ENCODE assay signal across 1 cellular context in the genomic region with DNA sequence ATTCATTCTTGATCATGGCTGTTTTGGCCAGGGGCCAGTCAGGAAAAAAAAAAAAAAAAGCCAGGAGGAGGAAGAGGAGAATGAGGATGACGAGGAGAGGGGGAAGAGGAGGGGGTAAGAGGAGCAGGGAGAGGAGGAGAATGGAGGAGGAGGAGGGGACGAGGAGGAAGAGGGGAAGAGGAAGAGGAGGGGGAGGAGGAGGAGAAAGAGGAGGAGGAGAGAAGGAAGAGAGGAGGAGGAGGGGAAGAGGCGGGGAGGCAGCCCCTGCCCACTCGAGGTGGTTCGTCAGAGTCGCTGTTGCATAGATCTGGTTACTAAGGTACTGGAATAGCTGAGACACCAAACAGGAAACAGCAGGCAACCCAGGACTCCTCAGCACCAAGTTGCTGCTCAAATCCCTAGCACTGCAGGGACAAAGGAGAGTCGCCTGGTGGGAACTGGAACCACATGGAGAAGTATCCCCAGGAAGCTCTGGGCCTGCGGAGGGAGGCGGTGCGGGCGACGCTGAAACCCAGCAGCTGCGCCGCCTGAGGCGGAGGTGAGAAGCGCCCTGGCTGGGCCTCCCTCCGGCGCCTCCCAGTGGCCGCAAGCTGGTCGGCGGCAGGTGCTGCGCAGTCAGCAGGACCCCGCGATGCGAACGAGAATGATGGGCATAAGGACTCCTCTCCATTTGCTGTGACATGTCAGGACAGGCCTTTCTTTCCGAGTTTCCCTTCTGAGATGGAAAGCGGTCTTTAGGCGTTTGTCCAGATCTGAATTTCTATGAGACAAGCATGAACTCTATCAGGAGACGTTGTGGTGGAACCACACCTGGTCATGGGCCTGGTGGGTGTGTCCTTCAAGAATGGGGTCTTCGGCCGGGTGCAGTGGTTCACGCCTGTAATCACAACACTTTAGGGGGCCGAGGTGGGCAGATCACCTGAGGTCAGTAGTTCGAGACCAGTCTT.
TF ChIP-seq lines count a peak whose summit lies in the region.

No MANE protein-coding gene starts in this region.

TF ChIP-seq in K562, 482 proteins besides CTCF, POLR2A, EP300 and RAD21 (continued from another document and continues in another):
- TF ChIP-seq NUFIP1 (IDR thresholded peaks at IDR 0.05; ENCODE audit: partially characterized antibody), result no peak
- no peak for TF ChIP-seq SP1 (CRISPR knock-in tag; IDR thresholded peaks at IDR 0.05)
- TF ChIP-seq CTBP1 (IDR thresholded peaks at IDR 0.05; ENCODE audit: borderline replicate concordance), result peak; percentile 85
- TF ChIP-seq, protein P1, sequence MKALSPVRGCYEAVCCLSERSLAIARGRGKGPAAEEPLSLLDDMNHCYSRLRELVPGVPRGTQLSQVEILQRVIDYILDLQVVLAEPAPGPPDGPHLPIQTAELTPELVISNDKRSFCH (CRISPR knock-in tag; IDR thresholded peaks at IDR 0.05), result no peak
- TF ChIP-seq, protein P1 (tag; IDR thresholded peaks at IDR 0.05), result no peak
- 0 out of 2 replicates have a peak, but pooled peaks have one; percentile 43 for TF ChIP-seq EHMT2 (IDR thresholded peaks at IDR 0.05)
- TF ChIP-seq NR4A1 (CRISPR knock-in tag; IDR thresholded peaks at IDR 0.05), result no peak
- TF ChIP-seq NR4A1 (tag; IDR thresholded peaks at IDR 0.05), result 0 out of 2 replicates have a peak, but pooled peaks have one; percentile 33
- peak; percentile 30; the same call in 1 of the 2 replicates for TF ChIP-seq ESRRA (IDR thresholded peaks at IDR 0.05; ENCODE audit: borderline replicate concordance, low read depth)
- peak; percentile 80; the same call in 1 of the 2 replicates for TF ChIP-seq FOXP1 (CRISPR knock-in tag; IDR thresholded peaks at IDR 0.05)
- TF ChIP-seq NCOA4 (IDR thresholded peaks at IDR 0.05; ENCODE audit: partially characterized antibody), result no peak
- TF ChIP-seq POLR3A (IDR thresholded peaks at IDR 0.05; ENCODE audit: borderline replicate concordance, extremely low read depth, insufficient read depth, insufficient read length), result no peak
- no peak for TF ChIP-seq KDM4B (IDR thresholded peaks at IDR 0.05; ENCODE audit: borderline replicate concordance in 2 of 2, low read depth in 1 of 2)
- TF ChIP-seq RCOR1 (IDR thresholded peaks at IDR 0.05; ENCODE audit: borderline replicate concordance in 1 of 2, low read depth in 2 of 2, low read length in 2 of 2), result peak in 1 of 2 experiments; percentile 75; a peak in 2 of 4 replicates
- no peak for TF ChIP-seq NONO (IDR thresholded peaks at IDR 0.05; ENCODE audit: low read depth in 2 of 2, low read length in 1 of 2)
- no peak for TF ChIP-seq ZNF41 (CRISPR knock-in tag; conservative IDR thresholded peaks at IDR 0.05)
- TF ChIP-seq, protein P2, sequence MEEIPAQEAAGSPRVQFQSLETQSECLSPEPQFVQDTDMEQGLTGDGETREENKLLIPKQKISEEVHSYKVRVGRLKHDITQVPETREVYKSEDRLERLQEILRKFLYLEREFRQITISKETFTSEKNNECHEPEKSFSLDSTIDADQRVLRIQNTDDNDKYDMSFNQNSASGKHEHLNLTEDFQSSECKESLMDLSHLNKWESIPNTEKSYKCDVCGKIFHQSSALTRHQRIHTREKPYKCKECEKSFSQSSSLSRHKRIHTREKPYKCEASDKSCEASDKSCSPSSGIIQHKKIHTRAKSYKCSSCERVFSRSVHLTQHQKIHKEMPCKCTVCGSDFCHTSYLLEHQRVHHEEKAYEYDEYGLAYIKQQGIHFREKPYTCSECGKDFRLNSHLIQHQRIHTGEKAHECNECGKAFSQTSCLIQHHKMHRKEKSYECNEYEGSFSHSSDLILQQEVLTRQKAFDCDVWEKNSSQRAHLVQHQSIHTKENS (CRISPR knock-in tag; IDR thresholded peaks at IDR 0.05), result no peak
- no peak for TF ChIP-seq HNRNPUL1 (IDR thresholded peaks at IDR 0.05; ENCODE audit: low read length)
- TF ChIP-seq MYC (IDR thresholded peaks at IDR 0.05; ENCODE audit: low read depth, low read length), result peak; percentile 84
- TF ChIP-seq MYC (CRISPR knock-in tag; IDR thresholded peaks at IDR 0.05; ENCODE audit: borderline replicate concordance, low read depth), result no peak
- TF ChIP-seq ATF1 (CRISPR knock-in tag; IDR thresholded peaks at IDR 0.05), result no peak
- TF ChIP-seq ATF1 (tag; IDR thresholded peaks at IDR 0.05), result peak; percentile 61
- TF ChIP-seq, protein P3, sequence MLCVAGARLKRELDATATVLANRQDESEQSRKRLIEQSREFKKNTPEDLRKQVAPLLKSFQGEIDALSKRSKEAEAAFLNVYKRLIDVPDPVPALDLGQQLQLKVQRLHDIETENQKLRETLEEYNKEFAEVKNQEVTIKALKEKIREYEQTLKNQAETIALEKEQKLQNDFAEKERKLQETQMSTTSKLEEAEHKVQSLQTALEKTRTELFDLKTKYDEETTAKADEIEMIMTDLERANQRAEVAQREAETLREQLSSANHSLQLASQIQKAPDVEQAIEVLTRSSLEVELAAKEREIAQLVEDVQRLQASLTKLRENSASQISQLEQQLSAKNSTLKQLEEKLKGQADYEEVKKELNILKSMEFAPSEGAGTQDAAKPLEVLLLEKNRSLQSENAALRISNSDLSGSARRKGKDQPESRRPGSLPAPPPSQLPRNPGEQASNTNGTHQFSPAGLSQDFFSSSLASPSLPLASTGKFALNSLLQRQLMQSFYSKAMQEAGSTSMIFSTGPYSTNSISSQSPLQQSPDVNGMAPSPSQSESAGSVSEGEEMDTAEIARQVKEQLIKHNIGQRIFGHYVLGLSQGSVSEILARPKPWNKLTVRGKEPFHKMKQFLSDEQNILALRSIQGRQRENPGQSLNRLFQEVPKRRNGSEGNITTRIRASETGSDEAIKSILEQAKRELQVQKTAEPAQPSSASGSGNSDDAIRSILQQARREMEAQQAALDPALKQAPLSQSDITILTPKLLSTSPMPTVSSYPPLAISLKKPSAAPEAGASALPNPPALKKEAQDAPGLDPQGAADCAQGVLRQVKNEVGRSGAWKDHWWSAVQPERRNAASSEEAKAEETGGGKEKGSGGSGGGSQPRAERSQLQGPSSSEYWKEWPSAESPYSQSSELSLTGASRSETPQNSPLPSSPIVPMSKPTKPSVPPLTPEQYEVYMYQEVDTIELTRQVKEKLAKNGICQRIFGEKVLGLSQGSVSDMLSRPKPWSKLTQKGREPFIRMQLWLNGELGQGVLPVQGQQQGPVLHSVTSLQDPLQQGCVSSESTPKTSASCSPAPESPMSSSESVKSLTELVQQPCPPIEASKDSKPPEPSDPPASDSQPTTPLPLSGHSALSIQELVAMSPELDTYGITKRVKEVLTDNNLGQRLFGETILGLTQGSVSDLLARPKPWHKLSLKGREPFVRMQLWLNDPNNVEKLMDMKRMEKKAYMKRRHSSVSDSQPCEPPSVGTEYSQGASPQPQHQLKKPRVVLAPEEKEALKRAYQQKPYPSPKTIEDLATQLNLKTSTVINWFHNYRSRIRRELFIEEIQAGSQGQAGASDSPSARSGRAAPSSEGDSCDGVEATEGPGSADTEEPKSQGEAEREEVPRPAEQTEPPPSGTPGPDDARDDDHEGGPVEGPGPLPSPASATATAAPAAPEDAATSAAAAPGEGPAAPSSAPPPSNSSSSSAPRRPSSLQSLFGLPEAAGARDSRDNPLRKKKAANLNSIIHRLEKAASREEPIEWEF (CRISPR knock-in tag; IDR thresholded peaks at IDR 0.05), result no peak
- TF ChIP-seq, protein P4, sequence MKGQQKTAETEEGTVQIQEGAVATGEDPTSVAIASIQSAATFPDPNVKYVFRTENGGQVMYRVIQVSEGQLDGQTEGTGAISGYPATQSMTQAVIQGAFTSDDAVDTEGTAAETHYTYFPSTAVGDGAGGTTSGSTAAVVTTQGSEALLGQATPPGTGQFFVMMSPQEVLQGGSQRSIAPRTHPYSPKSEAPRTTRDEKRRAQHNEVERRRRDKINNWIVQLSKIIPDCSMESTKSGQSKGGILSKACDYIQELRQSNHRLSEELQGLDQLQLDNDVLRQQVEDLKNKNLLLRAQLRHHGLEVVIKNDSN (CRISPR knock-in tag; IDR thresholded peaks at IDR 0.05), result peak; percentile 23; the same call in 1 of the 2 replicates
- no peak for TF ChIP-seq DDX20 (tag; IDR thresholded peaks at IDR 0.05; ENCODE audit: low read depth)
- TF ChIP-seq HDAC2 (IDR thresholded peaks at IDR 0.05), result 0 out of 2 replicates have a peak, but pooled peaks have one; percentile 33
- no peak for TF ChIP-seq ZNF282 (CRISPR knock-in tag; IDR thresholded peaks at IDR 0.05)
- TF ChIP-seq, protein P5, sequence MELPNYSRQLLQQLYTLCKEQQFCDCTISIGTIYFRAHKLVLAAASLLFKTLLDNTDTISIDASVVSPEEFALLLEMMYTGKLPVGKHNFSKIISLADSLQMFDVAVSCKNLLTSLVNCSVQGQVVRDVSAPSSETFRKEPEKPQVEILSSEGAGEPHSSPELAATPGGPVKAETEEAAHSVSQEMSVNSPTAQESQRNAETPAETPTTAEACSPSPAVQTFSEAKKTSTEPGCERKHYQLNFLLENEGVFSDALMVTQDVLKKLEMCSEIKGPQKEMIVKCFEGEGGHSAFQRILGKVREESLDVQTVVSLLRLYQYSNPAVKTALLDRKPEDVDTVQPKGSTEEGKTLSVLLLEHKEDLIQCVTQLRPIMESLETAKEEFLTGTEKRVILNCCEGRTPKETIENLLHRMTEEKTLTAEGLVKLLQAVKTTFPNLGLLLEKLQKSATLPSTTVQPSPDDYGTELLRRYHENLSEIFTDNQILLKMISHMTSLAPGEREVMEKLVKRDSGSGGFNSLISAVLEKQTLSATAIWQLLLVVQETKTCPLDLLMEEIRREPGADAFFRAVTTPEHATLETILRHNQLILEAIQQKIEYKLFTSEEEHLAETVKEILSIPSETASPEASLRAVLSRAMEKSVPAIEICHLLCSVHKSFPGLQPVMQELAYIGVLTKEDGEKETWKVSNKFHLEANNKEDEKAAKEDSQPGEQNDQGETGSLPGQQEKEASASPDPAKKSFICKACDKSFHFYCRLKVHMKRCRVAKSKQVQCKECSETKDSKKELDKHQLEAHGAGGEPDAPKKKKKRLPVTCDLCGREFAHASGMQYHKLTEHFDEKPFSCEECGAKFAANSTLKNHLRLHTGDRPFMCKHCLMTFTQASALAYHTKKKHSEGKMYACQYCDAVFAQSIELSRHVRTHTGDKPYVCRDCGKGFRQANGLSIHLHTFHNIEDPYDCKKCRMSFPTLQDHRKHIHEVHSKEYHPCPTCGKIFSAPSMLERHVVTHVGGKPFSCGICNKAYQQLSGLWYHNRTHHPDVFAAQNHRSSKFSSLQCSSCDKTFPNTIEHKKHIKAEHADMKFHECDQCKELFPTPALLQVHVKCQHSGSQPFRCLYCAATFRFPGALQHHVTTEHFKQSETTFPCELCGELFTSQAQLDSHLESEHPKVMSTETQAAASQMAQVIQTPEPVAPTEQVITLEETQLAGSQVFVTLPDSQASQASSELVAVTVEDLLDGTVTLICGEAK (IDR thresholded peaks at IDR 0.05), result peak; percentile 51
- TF ChIP-seq, protein P5 (CRISPR knock-in tag; IDR thresholded peaks at IDR 0.05), result no peak
- TF ChIP-seq, protein P6, sequence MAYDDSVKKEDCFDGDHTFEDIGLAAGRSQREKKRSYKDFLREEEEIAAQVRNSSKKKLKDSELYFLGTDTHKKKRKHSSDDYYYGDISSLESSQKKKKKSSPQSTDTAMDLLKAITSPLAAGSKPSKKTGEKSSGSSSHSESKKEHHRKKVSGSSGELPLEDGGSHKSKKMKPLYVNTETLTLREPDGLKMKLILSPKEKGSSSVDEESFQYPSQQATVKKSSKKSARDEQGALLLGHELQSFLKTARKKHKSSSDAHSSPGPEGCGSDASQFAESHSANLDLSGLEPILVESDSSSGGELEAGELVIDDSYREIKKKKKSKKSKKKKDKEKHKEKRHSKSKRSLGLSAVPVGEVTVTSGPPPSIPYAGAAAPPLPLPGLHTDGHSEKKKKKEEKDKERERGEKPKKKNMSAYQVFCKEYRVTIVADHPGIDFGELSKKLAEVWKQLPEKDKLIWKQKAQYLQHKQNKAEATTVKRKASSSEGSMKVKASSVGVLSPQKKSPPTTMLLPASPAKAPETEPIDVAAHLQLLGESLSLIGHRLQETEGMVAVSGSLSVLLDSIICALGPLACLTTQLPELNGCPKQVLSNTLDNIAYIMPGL (CRISPR knock-in tag; IDR thresholded peaks at IDR 0.05), result no peak
- peak; percentile 43 for TF ChIP-seq HMGN3 (IDR thresholded peaks at IDR 0.05; ENCODE audit: borderline replicate concordance, extremely low read depth, insufficient read length, low read depth, low read length)
- TF ChIP-seq, protein P7, sequence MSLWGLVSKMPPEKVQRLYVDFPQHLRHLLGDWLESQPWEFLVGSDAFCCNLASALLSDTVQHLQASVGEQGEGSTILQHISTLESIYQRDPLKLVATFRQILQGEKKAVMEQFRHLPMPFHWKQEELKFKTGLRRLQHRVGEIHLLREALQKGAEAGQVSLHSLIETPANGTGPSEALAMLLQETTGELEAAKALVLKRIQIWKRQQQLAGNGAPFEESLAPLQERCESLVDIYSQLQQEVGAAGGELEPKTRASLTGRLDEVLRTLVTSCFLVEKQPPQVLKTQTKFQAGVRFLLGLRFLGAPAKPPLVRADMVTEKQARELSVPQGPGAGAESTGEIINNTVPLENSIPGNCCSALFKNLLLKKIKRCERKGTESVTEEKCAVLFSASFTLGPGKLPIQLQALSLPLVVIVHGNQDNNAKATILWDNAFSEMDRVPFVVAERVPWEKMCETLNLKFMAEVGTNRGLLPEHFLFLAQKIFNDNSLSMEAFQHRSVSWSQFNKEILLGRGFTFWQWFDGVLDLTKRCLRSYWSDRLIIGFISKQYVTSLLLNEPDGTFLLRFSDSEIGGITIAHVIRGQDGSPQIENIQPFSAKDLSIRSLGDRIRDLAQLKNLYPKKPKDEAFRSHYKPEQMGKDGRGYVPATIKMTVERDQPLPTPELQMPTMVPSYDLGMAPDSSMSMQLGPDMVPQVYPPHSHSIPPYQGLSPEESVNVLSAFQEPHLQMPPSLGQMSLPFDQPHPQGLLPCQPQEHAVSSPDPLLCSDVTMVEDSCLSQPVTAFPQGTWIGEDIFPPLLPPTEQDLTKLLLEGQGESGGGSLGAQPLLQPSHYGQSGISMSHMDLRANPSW (CRISPR knock-in tag; IDR thresholded peaks at IDR 0.05), result no peak
